In genomic region chr7:150371996-150372270, GRCh38 we compare ENCODE assay signal across 1 cellular context.
TF ChIP-seq lines count a peak whose summit lies in the region.

No MANE protein-coding gene starts in this region.

TF ChIP-seq in HepG2, 621 proteins besides CTCF, POLR2A, EP300 and RAD21:
- TF ChIP-seq AGO2 (optimal IDR thresholded peaks at IDR 0.05; ENCODE audit: low read depth, low read length), result peak; percentile 14
- no peak for TF ChIP-seq NRL (CRISPR knock-in tag; IDR thresholded peaks at IDR 0.05; ENCODE audit: borderline replicate concordance)
